Comparison of ENCODE assay signal across 10 cellular contexts in the genomic region with DNA sequence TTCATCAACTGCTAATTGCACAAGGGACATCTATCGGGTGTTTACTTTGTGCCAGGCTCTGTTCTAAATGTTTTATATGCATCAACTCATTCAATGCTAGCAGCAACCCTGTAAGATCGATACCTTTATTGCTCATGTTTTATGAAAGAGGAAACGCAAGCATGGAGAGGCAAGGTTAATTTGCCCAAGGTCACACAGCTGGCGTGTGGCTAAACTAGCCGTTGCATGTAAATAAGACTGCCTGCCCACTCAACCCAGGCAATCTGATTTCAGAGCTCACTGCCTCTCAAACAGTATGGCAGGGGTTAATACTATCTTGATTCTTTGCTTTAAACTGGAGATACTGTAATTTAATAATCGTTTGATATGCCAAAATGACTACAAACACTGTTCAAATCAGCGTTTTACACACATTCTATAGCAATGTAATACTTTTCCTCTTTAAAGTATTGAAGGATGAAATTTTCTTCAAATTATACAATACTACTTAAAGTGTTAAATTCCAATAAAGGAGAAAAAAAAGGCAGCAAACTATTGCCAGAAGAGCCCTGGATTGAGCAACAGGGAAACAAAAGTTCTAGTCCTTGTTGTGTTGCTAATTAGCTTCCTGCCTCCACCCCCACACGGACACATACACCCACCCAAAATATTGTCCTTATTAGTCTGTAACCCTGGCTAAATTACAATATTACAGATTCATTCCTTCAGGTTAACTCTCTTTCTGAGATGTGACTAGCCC.
DNase-seq lines count a peak whose midpoint lies in the region; ATAC-seq lines count a peak whose summit lies in the region.
"Had no signal": no experiment of that assay in that cellular context is flagged by ENCODE, and none has a peak within 500 bp of the region (broad histone marks: within the 10 kb centered on the region; RNA-seq: fewer than 3 reads in every experiment).

No MANE protein-coding gene starts in this region.

- H3K9me3 Mint-ChIP-seq in stimulated activated effector memory CD8-positive, alpha-beta T cell treated with anti-CD3 and anti-CD28 coated beads, Interleukin-12 subunit alpha, Interleukin-12 subunit beta, amount 100 ng/mL, for 72 hours, result peaks cover 5% of the 10 kb centered on the region
- H3K9me3 Mint-ChIP-seq in stimulated activated naive CD8-positive, alpha-beta T cell treated with anti-CD3 and anti-CD28 coated beads, Interleukin-15, amount 100 ng/mL, for 72 hours, result peaks cover 8 to 11% of the 10 kb centered on the region in 2 donors

- no peaks in the 10 kb centered on the region for H3K36me3 Mint-ChIP-seq in stimulated activated effector memory CD8-positive, alpha-beta T cell treated with anti-CD3 and anti-CD28 coated beads, Interleukin-12 subunit alpha, Interleukin-12 subunit beta, amount 100 ng/mL, for 72 hours

- DNase-seq in SHP77 (lab: John Stamatoyannopoulos, UW), result peak; percentile 55 to 61
- DNase-seq in stimulated activated effector memory CD8-positive, alpha-beta T cell treated with anti-CD3 and anti-CD28 coated beads, Interleukin-12 subunit alpha, Interleukin-12 subunit beta, amount 100 ng/mL, for 72 hours (ENCODE audit: low spot score in 2 of 2), result no peak
- DNase-seq in stimulated activated naive CD8-positive, alpha-beta T cell treated with anti-CD3 and anti-CD28 coated beads, Interleukin-15, amount 100 ng/mL, for 72 hours, result no peak
- no peak for DNase-seq in OCI-M2 (lab: John Stamatoyannopoulos, UW; ENCODE audit: unreplicated experiment)
- no peak for DNase-seq in RKO (ENCODE audit: low spot score)
- DNase-seq: DMS53, mesendoderm had no signal

- H3K27ac Mint-ChIP-seq in stimulated activated effector memory CD8-positive, alpha-beta T cell treated with anti-CD3 and anti-CD28 coated beads, Interleukin-12 subunit alpha, Interleukin-12 subunit beta, amount 100 ng/mL, for 72 hours, result no peak overlapping the region
- H3K27ac Mint-ChIP-seq in stimulated activated naive CD8-positive, alpha-beta T cell treated with anti-CD3 and anti-CD28 coated beads, Interleukin-15, amount 100 ng/mL, for 72 hours, result no peak overlapping the region

- ATAC-seq in GM18502 (IDR thresholded peaks at IDR 0.05; ENCODE audit: poor library complexity, unreplicated experiment) (peak; percentile 82), GM21381 (IDR thresholded peaks at IDR 0.05; ENCODE audit: unreplicated experiment) (peak; percentile 70), HG03280 (IDR thresholded peaks at IDR 0.05; ENCODE audit: unreplicated experiment) (peak; percentile 69)
- no peak for ATAC-seq in stimulated activated effector memory CD8-positive, alpha-beta T cell treated with anti-CD3 and anti-CD28 coated beads, Interleukin-12 subunit alpha, Interleukin-12 subunit beta, amount 100 ng/mL, for 72 hours
- ATAC-seq in stimulated activated naive CD8-positive, alpha-beta T cell treated with anti-CD3 and anti-CD28 coated beads, Interleukin-15, amount 100 ng/mL, for 72 hours, result no peak

- H3K4me1 Mint-ChIP-seq in stimulated activated effector memory CD8-positive, alpha-beta T cell treated with anti-CD3 and anti-CD28 coated beads, Interleukin-12 subunit alpha, Interleukin-12 subunit beta, amount 100 ng/mL, for 72 hours, result peaks cover 22% of the 10 kb centered on the region
- peaks cover 25% of the 10 kb centered on the region for H3K4me1 Mint-ChIP-seq in stimulated activated naive CD8-positive, alpha-beta T cell treated with anti-CD3 and anti-CD28 coated beads, Interleukin-15, amount 100 ng/mL, for 72 hours

- no peak overlapping the region for H3K4me3 Mint-ChIP-seq in stimulated activated effector memory CD8-positive, alpha-beta T cell treated with anti-CD3 and anti-CD28 coated beads, Interleukin-12 subunit alpha, Interleukin-12 subunit beta, amount 100 ng/mL, for 72 hours
- H3K4me3 Mint-ChIP-seq in stimulated activated naive CD8-positive, alpha-beta T cell treated with anti-CD3 and anti-CD28 coated beads, Interleukin-15, amount 100 ng/mL, for 72 hours, result no peak overlapping the region

- peaks cover 30% of the 10 kb centered on the region for H3K27me3 Mint-ChIP-seq in stimulated activated naive CD8-positive, alpha-beta T cell treated with anti-CD3 and anti-CD28 coated beads, Interleukin-15, amount 100 ng/mL, for 72 hours

Comparison
In these comparisons a context has a peak if more than half of its experiments do, and no peak if none do; other contexts are left out.
1. ATAC-seq: peak in GM18502 (single experiment), GM21381 (single experiment) and HG03280 (single experiment); none in stimulated activated effector memory CD8-positive, alpha-beta T cell treated with anti-CD3 and anti-CD28 coated beads, Interleukin-12 subunit alpha, Interleukin-12 subunit beta, amount 100 ng/mL, for 72 hours (single experiment) and stimulated activated naive CD8-positive, alpha-beta T cell treated with anti-CD3 and anti-CD28 coated beads, Interleukin-15, amount 100 ng/mL, for 72 hours (single experiment).
2. DNase-seq: peak in SHP77 (2 of 2); none in stimulated activated effector memory CD8-positive, alpha-beta T cell treated with anti-CD3 and anti-CD28 coated beads, Interleukin-12 subunit alpha, Interleukin-12 subunit beta, amount 100 ng/mL, for 72 hours (0 of 2), stimulated activated naive CD8-positive, alpha-beta T cell treated with anti-CD3 and anti-CD28 coated beads, Interleukin-15, amount 100 ng/mL, for 72 hours (0 of 2), OCI-M2 (single experiment) and RKO (single experiment).